Comparison of ENCODE assay signal across 1 cellular context in the genomic region with DNA sequence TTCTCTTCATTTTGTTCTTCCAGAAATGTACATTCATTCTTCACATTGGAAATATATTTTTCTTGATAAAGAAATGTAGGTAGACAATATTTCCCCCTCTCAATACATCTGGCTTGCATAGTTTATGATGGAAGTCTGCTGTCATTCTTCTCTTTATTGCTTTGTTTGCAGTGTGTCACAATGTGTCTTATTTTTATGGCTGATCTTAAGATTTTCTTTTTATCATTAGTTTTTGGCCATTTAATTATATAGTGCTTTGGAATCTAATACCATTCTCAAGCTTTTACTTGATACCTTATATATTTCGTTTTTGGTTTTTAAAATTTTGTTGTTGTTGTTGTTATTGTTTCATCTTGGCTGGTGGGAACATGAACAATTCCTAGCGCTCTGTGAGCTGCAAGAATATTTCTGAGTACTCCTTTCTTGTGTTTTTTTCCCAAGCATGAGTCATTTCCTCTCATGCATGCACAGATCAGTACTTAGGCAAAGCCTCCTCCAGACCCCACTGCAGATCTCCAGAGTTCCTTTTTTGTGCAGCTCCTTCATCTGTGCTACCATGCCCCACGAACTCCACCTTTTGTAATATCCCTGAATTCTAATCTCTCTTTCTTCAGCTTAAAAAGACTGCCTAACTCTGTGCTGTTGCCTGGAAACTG.
TF ChIP-seq lines count a peak whose summit lies in the region.

No MANE protein-coding gene starts in this region.

TF ChIP-seq in HCT116, 20 proteins besides CTCF, POLR2A, EP300 and RAD21 (continued from another document):
- TF ChIP-seq, protein P1, sequence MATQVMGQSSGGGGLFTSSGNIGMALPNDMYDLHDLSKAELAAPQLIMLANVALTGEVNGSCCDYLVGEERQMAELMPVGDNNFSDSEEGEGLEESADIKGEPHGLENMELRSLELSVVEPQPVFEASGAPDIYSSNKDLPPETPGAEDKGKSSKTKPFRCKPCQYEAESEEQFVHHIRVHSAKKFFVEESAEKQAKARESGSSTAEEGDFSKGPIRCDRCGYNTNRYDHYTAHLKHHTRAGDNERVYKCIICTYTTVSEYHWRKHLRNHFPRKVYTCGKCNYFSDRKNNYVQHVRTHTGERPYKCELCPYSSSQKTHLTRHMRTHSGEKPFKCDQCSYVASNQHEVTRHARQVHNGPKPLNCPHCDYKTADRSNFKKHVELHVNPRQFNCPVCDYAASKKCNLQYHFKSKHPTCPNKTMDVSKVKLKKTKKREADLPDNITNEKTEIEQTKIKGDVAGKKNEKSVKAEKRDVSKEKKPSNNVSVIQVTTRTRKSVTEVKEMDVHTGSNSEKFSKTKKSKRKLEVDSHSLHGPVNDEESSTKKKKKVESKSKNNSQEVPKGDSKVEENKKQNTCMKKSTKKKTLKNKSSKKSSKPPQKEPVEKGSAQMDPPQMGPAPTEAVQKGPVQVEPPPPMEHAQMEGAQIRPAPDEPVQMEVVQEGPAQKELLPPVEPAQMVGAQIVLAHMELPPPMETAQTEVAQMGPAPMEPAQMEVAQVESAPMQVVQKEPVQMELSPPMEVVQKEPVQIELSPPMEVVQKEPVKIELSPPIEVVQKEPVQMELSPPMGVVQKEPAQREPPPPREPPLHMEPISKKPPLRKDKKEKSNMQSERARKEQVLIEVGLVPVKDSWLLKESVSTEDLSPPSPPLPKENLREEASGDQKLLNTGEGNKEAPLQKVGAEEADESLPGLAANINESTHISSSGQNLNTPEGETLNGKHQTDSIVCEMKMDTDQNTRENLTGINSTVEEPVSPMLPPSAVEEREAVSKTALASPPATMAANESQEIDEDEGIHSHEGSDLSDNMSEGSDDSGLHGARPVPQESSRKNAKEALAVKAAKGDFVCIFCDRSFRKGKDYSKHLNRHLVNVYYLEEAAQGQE (IDR thresholded peaks at IDR 0.05; ENCODE audit: low read depth): no peak
- TF ChIP-seq EZH2phosphoT487 (IDR thresholded peaks at IDR 0.05; ENCODE audit: borderline replicate concordance) (no peak), CEBPB (IDR thresholded peaks at IDR 0.05; ENCODE audit: low read depth) (no peak), POLR2AphosphoS5 (IDR thresholded peaks at IDR 0.05; ENCODE audit: low read depth, low read length) (no peak), YY1 (IDR thresholded peaks at IDR 0.05; ENCODE audit: extremely low read depth, insufficient replicate concordance, low read depth, low read length) (no peak), CBX3 (IDR thresholded peaks at IDR 0.05; ENCODE audit: low read depth) (no peak), SP1 (IDR thresholded peaks at IDR 0.05; ENCODE audit: low read depth) (no peak), ZNF274 (IDR thresholded peaks at IDR 0.05; ENCODE audit: low read depth, low read length) (no peak), SRF (IDR thresholded peaks at IDR 0.05; ENCODE audit: low read depth) (no peak)
- TF ChIP-seq, protein P2, sequence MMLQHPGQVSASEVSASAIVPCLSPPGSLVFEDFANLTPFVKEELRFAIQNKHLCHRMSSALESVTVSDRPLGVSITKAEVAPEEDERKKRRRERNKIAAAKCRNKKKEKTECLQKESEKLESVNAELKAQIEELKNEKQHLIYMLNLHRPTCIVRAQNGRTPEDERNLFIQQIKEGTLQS (IDR thresholded peaks at IDR 0.05): no peak
- TF ChIP-seq, protein P3, sequence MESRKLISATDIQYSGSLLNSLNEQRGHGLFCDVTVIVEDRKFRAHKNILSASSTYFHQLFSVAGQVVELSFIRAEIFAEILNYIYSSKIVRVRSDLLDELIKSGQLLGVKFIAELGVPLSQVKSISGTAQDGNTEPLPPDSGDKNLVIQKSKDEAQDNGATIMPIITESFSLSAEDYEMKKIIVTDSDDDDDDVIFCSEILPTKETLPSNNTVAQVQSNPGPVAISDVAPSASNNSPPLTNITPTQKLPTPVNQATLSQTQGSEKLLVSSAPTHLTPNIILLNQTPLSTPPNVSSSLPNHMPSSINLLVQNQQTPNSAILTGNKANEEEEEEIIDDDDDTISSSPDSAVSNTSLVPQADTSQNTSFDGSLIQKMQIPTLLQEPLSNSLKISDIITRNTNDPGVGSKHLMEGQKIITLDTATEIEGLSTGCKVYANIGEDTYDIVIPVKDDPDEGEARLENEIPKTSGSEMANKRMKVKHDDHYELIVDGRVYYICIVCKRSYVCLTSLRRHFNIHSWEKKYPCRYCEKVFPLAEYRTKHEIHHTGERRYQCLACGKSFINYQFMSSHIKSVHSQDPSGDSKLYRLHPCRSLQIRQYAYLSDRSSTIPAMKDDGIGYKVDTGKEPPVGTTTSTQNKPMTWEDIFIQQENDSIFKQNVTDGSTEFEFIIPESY (IDR thresholded peaks at IDR 0.05; ENCODE audit: extremely low read depth, insufficient replicate concordance, low read length): no peak
